In genomic region chr16:23801387-23801786, GRCh38 we compare ENCODE assay signal across 8 cellular contexts. TPM values are rescaled to one million over a fixed set of nuclear protein-coding genes. Genes with fewer than 3 reads are reported as not detected.
A peak's percentile ranks its signal among the peaks of the same experiment; 100 is the strongest.
DNase-seq lines count a peak whose midpoint lies in the region; ATAC-seq and TF ChIP-seq lines count a peak whose summit lies in the region.

No MANE protein-coding gene starts in this region.

- H3K27me3 ChIP-seq in left lung: peaks cover 0 to 7% of the 10 kb centered on the region in 2 donors

- H3K9me3 ChIP-seq in left lung: no peaks in the 10 kb centered on the region

- no peak overlapping the region for H3K4me3 ChIP-seq in left lung

- H3K27ac ChIP-seq in left lung: no peak overlapping the region

- no peaks in the 10 kb centered on the region for H3K36me3 ChIP-seq in left lung

- ATAC-seq in left lung (peak; percentile 93), GM21390 (IDR thresholded peaks at IDR 0.05; ENCODE audit: unreplicated experiment) (no peak)

- intact Hi-C loops in left lung (cut with DNase I): loop anchor here in 1 of 2 donors (5.0 kb wide), 1 partner anchor 211 kb away; no protein-coding TSS in a partner anchor

- DNase-seq in NCI-H187 (lab: John Stamatoyannopoulos, UW) (peak; percentile 13), NCI-H187 treated with DMSO at 0.1 percent for 48 hours (lab: John Stamatoyannopoulos, UW) (no peak), NCI-H2171 treated with DMSO at 0.1 percent for 48 hours (lab: John Stamatoyannopoulos, UW) (peak; percentile 35), cerebellum (ENCODE audit: low spot score) (peak; percentile 69), left lung (peak; percentile 73 to 86)
- DNase-seq in activated CD4-positive, alpha-beta T cell treated with anti-CD3 and anti-CD28 coated beads for 24 hours (ENCODE audit: low read depth in 2 of 2): peak; percentile 72 to 74
- DNase-seq in stimulated activated CD4-positive, alpha-beta T cell treated with anti-CD3 and anti-CD28 coated beads, Interleukin-4, amount 100 ng/mL, for 4 hours: peak; percentile 64 to 82

- H3K4me1 ChIP-seq in left lung: peaks cover 0 to 12% of the 10 kb centered on the region in 2 donors

- peak; percentile 64 to 71 for TF ChIP-seq CTCF in left lung (IDR thresholded peaks at IDR 0.05)

RNA-seq across cellular contexts. Expression of gene PRKCB, which starts 34.4 kb away (rescaled TPM):
- total RNA-seq in cerebellum (109 TPM), left lung (10 to 100 TPM; 13.5 to 41.8 TPM)

RNA-seq across cellular contexts. Expression of gene CHP2, which starts 46.6 kb away (rescaled TPM):
- total RNA-seq in cerebellum (0.82 TPM), left lung (under 1 TPM in 1 of 2 donors, not detected in 1; 0.29 TPM)
